Comparison of ENCODE assay signal across 8 cellular contexts in genomic region chr20:52972965-52973819, GRCh38. TPM values are rescaled to one million over a fixed set of nuclear protein-coding genes. Genes with fewer than 3 reads are reported as not detected.
DNase-seq lines count a peak whose midpoint lies in the region; ATAC-seq, FAIRE-seq and TF ChIP-seq lines count a peak whose summit lies in the region.

No MANE protein-coding gene starts in this region.

- H3K9ac ChIP-seq in H1 (replicated peaks in 1 of 4; ENCODE audit: extremely low read depth in 1 of 4, low read depth in 3 of 4, low read length in 3 of 4), result no peak overlapping the region

- H3K4me1 Mint-ChIP-seq in naive B cell, result peaks cover 12 to 20% (median 17%) of the 10 kb centered on the region in 3 donors

- DNase-seq in H7, result peak; percentile 80
- peak; percentile 24 to 50 for DNase-seq in activated CD4-positive, alpha-beta T cell treated with anti-CD3 and anti-CD28 coated beads for 4 hours
- DNase-seq in H1 (ENCODE audit: low read depth in 1 of 2, low spot score in 2 of 2), result peak in 1 of 2 experiments; percentile 68
- DNase-seq in naive B cell, result no peak
- DNase-seq in upper lobe of left lung, result peak in 1 of 2 donors; percentile 82
- DNase-seq in PC-9, result no peak
- no peak for DNase-seq in COR-L47 (lab: John Stamatoyannopoulos, UW)

- H3K9me3 ChIP-seq in H1 (ENCODE audit: insufficient read depth in 2 of 2, low read depth in 1 of 2, low read length in 1 of 2) (no peaks in the 10 kb centered on the region), upper lobe of left lung (no peaks in the 10 kb centered on the region), PC-9 (ENCODE audit: insufficient read depth, low read depth) (no peaks in the 10 kb centered on the region)

- H4K20me1 ChIP-seq in H1 (replicated peaks in 1 of 2; ENCODE audit: control insufficient read depth in 1 of 2, insufficient read depth in 2 of 2, low read length in 2 of 2), result no peaks in the 10 kb centered on the region
- no peaks in the 10 kb centered on the region for H4K20me1 ChIP-seq in PC-9 (ENCODE audit: insufficient read depth)

- no peak overlapping the region for H3K4ac ChIP-seq in H1 (replicated peaks; ENCODE audit: insufficient read length, low read depth, low read length)

- TF ChIP-seq RAD21 in H1 (IDR thresholded peaks at IDR 0.05 in 1 of 2, conservative IDR thresholded peaks at IDR 0.05 in 1 of 2; ENCODE audit: low read depth in 2 of 2, low read length in 2 of 2), result 0 out of 4 replicates have a peak, but pooled peaks of 1 of the 2 experiments have one; percentile 3

- H3K27me3 Mint-ChIP-seq in naive B cell, result peaks cover 52 to 88% (median 81%) of the 10 kb centered on the region in 3 donors

- H2AFZ ChIP-seq in H1 (ENCODE audit: low read length), result peak overlapping the region; percentile 91
- H2AFZ ChIP-seq in PC-9, result no peak overlapping the region

- no peaks in the 10 kb centered on the region for H3K79me1 ChIP-seq in H1 (ENCODE audit: low read depth, low read length)

- no peak overlapping the region for H2BK12ac ChIP-seq in H1 (ENCODE audit: low read depth, low read length)

- peaks cover 0 to 19% of the 10 kb centered on the region in 2 donors for H3K36me3 Mint-ChIP-seq in naive B cell

- H3K18ac ChIP-seq in H1 (ENCODE audit: extremely low read depth, low read length), result no peak overlapping the region

- peaks cover 26% of the 10 kb centered on the region for H3K27me3 ChIP-seq in H7 (ENCODE audit: control insufficient read depth, insufficient read depth, low read length)
- peaks cover 0 to 8% (median 0%) of the 10 kb centered on the region in 4 experiments; a peak in 4 of 7 replicates for H3K27me3 ChIP-seq in H1 (replicated peaks in 1 of 4; ENCODE audit: control insufficient read depth in 3 of 4, extremely low read depth in 1 of 4, insufficient read depth in 3 of 4, low read length in 3 of 4)
- H3K27me3 ChIP-seq in upper lobe of left lung, result peaks cover 0 to 9% (median 0%) of the 10 kb centered on the region in 4 donors
- H3K27me3 ChIP-seq in PC-9 (ENCODE audit: insufficient read depth, low read depth), result peaks cover 81% of the 10 kb centered on the region

- H4K91ac ChIP-seq in H1 (replicated peaks; ENCODE audit: insufficient read length, low read length), result no peak overlapping the region

- H4K5ac ChIP-seq in H1 (ENCODE audit: insufficient read length, low read depth, low read length), result no peak overlapping the region

- peaks cover 0 to 5% (median 2%) of the 10 kb centered on the region in 7 donors for H3K9me3 Mint-ChIP-seq in naive B cell

- peak overlapping the region; percentile 96 to 99 for H3K4me2 ChIP-seq in H1 (ENCODE audit: insufficient read depth in 1 of 2, low read depth in 2 of 2, low read length in 2 of 2)
- no peak overlapping the region for H3K4me2 ChIP-seq in PC-9

- H3F3A ChIP-seq in PC-9 (ENCODE audit: insufficient read depth, low read depth), result no peaks in the 10 kb centered on the region

- FAIRE-seq in H1 (lab: Jason Lieb, UNC), result no peak

- CTCF ChIA-PET in H1 (lab: Charles Lee; ENCODE audit: partially characterized antibody) (interaction anchor here (0.6 to 0.8 kb wide), 2 partner anchors 229 to 387 kb away, joined by 3 to 4 read pairs; no protein-coding TSS in a partner anchor), PC-9 (lab: Charles Lee) (no interaction called here)

- POLR2A ChIA-PET in H1 (lab: Charles Lee; ENCODE audit: partially characterized antibody), result no interaction called here
- POLR2A ChIA-PET in PC-9 (lab: Charles Lee; ENCODE audit: unreplicated experiment), result no interaction called here

- WGBS in H1 (ENCODE audit: extremely low coverage in 1 of 2, insufficient coverage in 1 of 2, insufficient read length in 1 of 2, insufficient replicate concordance in 2 of 2, low coverage in 1 of 2, low lambda C conversion rate in 2 of 2, missing lambda C conversion rate in 1 of 2), 2 experiments, result 3% methylated on average over 39 of the region's 39 CpGs; no CpG with 5 or more reads in 1 of the 2 experiments
- 9% methylated on average over 33 to 39 of the region's 39 CpGs for WGBS in upper lobe of left lung, 2 donors

- H2BK120ac ChIP-seq in H1 (replicated peaks; ENCODE audit: low read depth, low read length), result no peak overlapping the region

- H3K27ac ChIP-seq in H1 (ENCODE audit: low read depth, low read length), result no peak overlapping the region
- H3K27ac ChIP-seq in upper lobe of left lung, result peak overlapping the region in 3 of 4 donors; percentile 3 to 22 (median 19)
- no peak overlapping the region for H3K27ac ChIP-seq in PC-9

- no peak overlapping the region for H2BK20ac ChIP-seq in H1 (ENCODE audit: low read length)

- no peak overlapping the region for H2AK5ac ChIP-seq in H1 (ENCODE audit: low read depth, low read length)

- no TSS peak for BruUV-seq in PC-9 (replicated peaks; lab: Mats Ljungman, UMichigan)

- H3K79me2 ChIP-seq in H1 (ENCODE audit: control insufficient read depth in 1 of 2, insufficient read depth in 2 of 2, low read length in 2 of 2) (no peaks in the 10 kb centered on the region), PC-9 (ENCODE audit: low read depth) (no peaks in the 10 kb centered on the region)

- no peak overlapping the region for H3K14ac ChIP-seq in H1 (ENCODE audit: insufficient read length)

- no peak for TF ChIP-seq EP300 in H1 (IDR thresholded peaks at IDR 0.05; ENCODE audit: borderline replicate concordance in 1 of 2, low read depth in 2 of 2, low read length in 2 of 2)
- no peak for TF ChIP-seq EP300 in upper lobe of left lung (IDR thresholded peaks at IDR 0.05)

- peak overlapping the region; percentile 14; the same call in 1 of the 2 replicates for H4K8ac ChIP-seq in H1 (ENCODE audit: extremely low read depth, insufficient read depth, low read length)

- H2BK5ac ChIP-seq in H1 (ENCODE audit: low read depth, low read length), result no peak overlapping the region

- peak overlapping the region in 5 of 6 donors; percentile 37 to 83 (median 63) for H3K27ac Mint-ChIP-seq in naive B cell

- H3K36me3 ChIP-seq in H7 (replicated peaks; ENCODE audit: control insufficient read depth, insufficient read depth, low read length) (no peaks in the 10 kb centered on the region), H1 (ENCODE audit: control insufficient read depth in 2 of 4, insufficient read depth in 4 of 4, low read length in 3 of 4) (no peaks in the 10 kb centered on the region), upper lobe of left lung (no peaks in the 10 kb centered on the region), PC-9 (ENCODE audit: low read depth) (no peaks in the 10 kb centered on the region)

- no peak overlapping the region for H2BK15ac ChIP-seq in H1 (ENCODE audit: low read length)

- no peak overlapping the region for H3K23ac ChIP-seq in H1 (ENCODE audit: insufficient read length)

- intact Hi-C loops in PC-9 (cut with micrococcal nuclease; ENCODE audit: unreplicated experiment), result no loop called here

- TF ChIP-seq POLR2A in H1 (IDR thresholded peaks at IDR 0.05; ENCODE audit: control extremely low read depth in 1 of 2, low read depth in 2 of 2, low read length in 2 of 2) (no peak), upper lobe of left lung (IDR thresholded peaks at IDR 0.05) (no peak)

- no peaks in the 10 kb centered on the region for H3K9me2 ChIP-seq in PC-9 (ENCODE audit: insufficient read depth)

- no peak for TF ChIP-seq CTCF in H1 (IDR thresholded peaks at IDR 0.05; ENCODE audit: control extremely low read depth in 1 of 3, insufficient read depth in 1 of 3, low read depth in 1 of 3, low read length in 3 of 3)
- no peak for TF ChIP-seq CTCF in upper lobe of left lung (IDR thresholded peaks at IDR 0.05)
- no peak for TF ChIP-seq CTCF in PC-9 (conservative IDR thresholded peaks at IDR 0.05)

- H3K23me2 ChIP-seq in H1 (ENCODE audit: low read depth, low read length), result peaks cover 15% of the 10 kb centered on the region

- ATAC-seq in naive B cell (ENCODE audit: low read depth in 2 of 2) (peak; percentile 35 to 42), upper lobe of left lung (ENCODE audit: low FRiP score in 2 of 2) (peak in 1 of 2 donors; percentile 60), HG03521 (IDR thresholded peaks at IDR 0.05; ENCODE audit: unreplicated experiment) (no peak)

- H3K56ac ChIP-seq in H1 (replicated peaks; ENCODE audit: insufficient read length, low read depth, low read length), result no peak overlapping the region

- H3K4me3 ChIP-seq in H7 (ENCODE audit: insufficient read depth, low read depth, low read length) (peak overlapping the region; percentile 50), H1 (ENCODE audit: extremely low read depth in 1 of 4, insufficient read depth in 2 of 4, low read depth in 3 of 4, low read length in 4 of 4) (peak overlapping the region; percentile 41 to 92 (median 88)), upper lobe of left lung (peak overlapping the region; percentile 5 to 49 (median 41)), PC-9 (no peak overlapping the region)

- peak overlapping the region; percentile 66 to 94 (median 79) for H3K4me3 Mint-ChIP-seq in naive B cell

- H3K4me1 ChIP-seq in H1 (replicated peaks in 1 of 4; ENCODE audit: control insufficient read depth in 3 of 4, insufficient read depth in 4 of 4, low read length in 3 of 4) (no peaks in the 10 kb centered on the region), upper lobe of left lung (peaks cover 0 to 18% (median 0%) of the 10 kb centered on the region in 4 donors), PC-9 (replicated peaks; ENCODE audit: insufficient read depth) (no peaks in the 10 kb centered on the region)

TF ChIP-seq in H1, 55 proteins besides CTCF, POLR2A, EP300 and RAD21 (continues in another document):
- TF ChIP-seq SUZ12 (IDR thresholded peaks at IDR 0.05; ENCODE audit: low read length), result peak; percentile 54
- no peak for TF ChIP-seq HDAC2 (IDR thresholded peaks at IDR 0.05; ENCODE audit: borderline replicate concordance in 1 of 2, low read depth in 2 of 2, low read length in 2 of 2)
- TF ChIP-seq KDM4A (IDR thresholded peaks at IDR 0.05; ENCODE audit: low read depth, low read length, severe bottlenecking), result peak; percentile 63
- no peak for TF ChIP-seq CHD2 (IDR thresholded peaks at IDR 0.05; ENCODE audit: low read length)
- TF ChIP-seq EZH2 (IDR thresholded peaks at IDR 0.05; ENCODE audit: low read depth, low read length, severe bottlenecking), result peak; percentile 35

RNA-seq across cellular contexts. Expression of gene TSHZ2, which starts 1.0 kb away (rescaled TPM):
- total RNA-seq in H7 (2014; rRNA removed; shearing (Covaris generic)), result 0.07 and 0.31 TPM in 2 replicates
- total RNA-seq in H1 (2021; fragmentation: NEBNext Ultra II Directional; extraction: Animal tissue kit (Norgen Biotek cat#: 25700)), result 0.30 and 0.48 TPM in 2 replicates
- polyA plus RNA-seq in H1 (2011; rRNA removed) (0.14 and 0.17 TPM in 2 replicates), naive B cell (ENCODE audit: low read depth in 6 of 6) (under 1 TPM in 4 of 6 donors, not detected in 2; 0.04 to 0.32 (median 0.13) TPM)
- polyA plus RNA-seq in H1 (2011; cell fraction: cytosol; rRNA removed), result 0.30 TPM
- polyA plus RNA-seq in H1 (2011; cell fraction: nucleus; rRNA removed), result 0.29 TPM
- 0.25 to 0.46 TPM (median 0.35 TPM) in 4 replicates for polyA plus RNA-seq in H1 (2012, experiment 1 of 2)
- not detected for polyA plus RNA-seq in H1 (2012, experiment 2 of 2)
- 0.08 TPM for polyA plus RNA-seq in H1 (2013, experiment 1 of 2)
- polyA plus RNA-seq in H1 (2013, experiment 2 of 2), result 0.07 TPM
- polyA minus RNA-seq in H1 (2011; rRNA and poly(A)+ RNA removed), result 0.85 and 1.3 TPM in 2 replicates
- not detected for polyA minus RNA-seq in H1 (2011; cell fraction: cytosol; rRNA and poly(A)+ RNA removed)
- 1.3 TPM for polyA minus RNA-seq in H1 (2011; cell fraction: nucleus; rRNA and poly(A)+ RNA removed)
- total RNA-seq in upper lobe of left lung (10 to 100 TPM in 1 of 6 donors, 1 to 10 TPM in 5; 1.8 to 10.0 (median 3.2) TPM), PC-9 (2021) (not detected in 2 replicates)

Comparison
In these comparisons a context has a peak if more than half of its experiments do, and no peak if none do; other contexts are left out.
1. DNase-seq: peak in H7 (single experiment) and activated CD4-positive, alpha-beta T cell treated with anti-CD3 and anti-CD28 coated beads for 4 hours (2 of 2); none in naive B cell (single experiment), PC-9 (0 of 2) and COR-L47 (single experiment).
2. H3K27ac ChIP-seq: peak in upper lobe of left lung (3 of 4); none in H1 (single experiment) and PC-9 (single experiment).